ENCODE assay signal across 8 cellular contexts in the genomic region with DNA sequence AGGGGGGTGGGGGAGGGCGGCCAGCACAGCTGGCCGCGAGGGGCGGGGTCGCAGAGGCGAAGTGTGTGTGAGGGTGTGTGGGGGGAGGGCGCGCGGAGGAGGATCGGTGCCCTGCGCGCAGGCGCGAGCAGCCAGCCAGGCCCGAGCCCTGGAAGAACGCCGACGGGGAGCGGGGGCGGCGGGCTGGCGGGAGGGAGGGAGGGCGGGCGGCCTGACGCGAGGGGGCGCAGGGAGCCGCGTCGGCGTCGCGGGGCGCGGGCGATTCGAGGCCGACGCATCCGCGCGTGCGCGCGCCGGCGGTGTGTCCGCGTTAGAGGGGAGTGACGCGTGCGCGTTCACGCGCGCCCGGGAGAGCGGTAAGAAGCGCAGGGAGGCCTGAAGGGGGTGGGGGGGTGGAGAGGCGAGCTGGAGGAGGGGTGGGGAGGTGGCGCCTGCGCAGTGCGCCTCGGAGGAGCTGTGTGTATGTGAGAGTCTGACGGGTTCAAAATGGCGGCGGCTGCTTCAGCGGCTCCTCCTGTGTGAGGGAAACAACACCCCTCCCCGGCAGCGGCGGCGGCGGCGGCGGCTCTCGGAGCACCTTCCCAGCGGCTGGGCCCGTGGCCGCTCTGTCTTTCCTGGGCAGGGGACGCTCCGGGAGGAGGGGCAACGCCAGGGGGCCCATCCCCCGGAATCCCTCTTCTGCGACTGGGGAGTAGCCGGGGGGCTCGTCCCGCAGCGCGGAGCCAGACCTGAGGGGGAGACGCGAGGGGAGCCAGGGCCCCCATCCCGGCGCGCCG. TPM values are rescaled to one million over a fixed set of nuclear protein-coding genes. Genes with fewer than 3 reads are reported as not detected.
DNase-seq lines count a peak whose midpoint lies in the region; ATAC-seq and TF ChIP-seq lines count a peak whose summit lies in the region.

Gene KDM2A (plus strand): TSS at position 463 of the 776 bp plus-strand sequence. CDS start 2,054 bp downstream, outside the sequence.

- DNase-seq in CD1c-positive myeloid dendritic cell (ENCODE audit: extremely low spot score) (peak; percentile 99), HL-60 (ENCODE audit: low read depth in 1 of 2, low spot score in 1 of 2) (peak; percentile 97 to 98), NCI-H82 treated with DMSO at 0.1 percent for 48 hours (lab: John Stamatoyannopoulos, UW; ENCODE audit: unreplicated experiment) (peak; percentile 88), dorsolateral prefrontal cortex (peak; percentile 94 to 99 (median 98)), right lobe of liver (peak; percentile 99 to 100 (median 100))
- peak; percentile 99 for DNase-seq in activated CD4-positive, alpha-beta memory T cell treated with anti-CD3 and anti-CD28 coated beads, Interleukin-2, amount 10 ng/mL, durations not matched to agents 7 days and 5 days
- DNase-seq in stimulated activated CD4-positive, alpha-beta T cell treated with anti-CD3 and anti-CD28 coated beads, Interleukin-4, amount 100 ng/mL, for 24 hours = peak; percentile 98

- peaks cover 0 to 39% (median 4%) of the 10 kb centered on the region in 4 donors for H3K4me1 ChIP-seq in right lobe of liver

- H3K27me3 ChIP-seq in HL-60 (ENCODE audit: insufficient read depth, poor library complexity, severe bottlenecking) = no peaks in the 10 kb centered on the region
- no peaks in the 10 kb centered on the region for H3K27me3 ChIP-seq in dorsolateral prefrontal cortex
- H3K27me3 ChIP-seq in right lobe of liver = no peaks in the 10 kb centered on the region

- no peaks in the 10 kb centered on the region for H3K36me3 ChIP-seq in right lobe of liver

- H3K27me3 Mint-ChIP-seq in activated CD4-positive, alpha-beta memory T cell treated with anti-CD3 and anti-CD28 coated beads, Interleukin-2, amount 10 ng/mL, durations not matched to agents 7 days and 5 days = peaks cover 8% of the 10 kb centered on the region

- H3K36me3 Mint-ChIP-seq in activated CD4-positive, alpha-beta memory T cell treated with anti-CD3 and anti-CD28 coated beads, Interleukin-2, amount 10 ng/mL, durations not matched to agents 7 days and 5 days (ENCODE audit: low read depth) = peaks cover 29% of the 10 kb centered on the region

- H3K4me3 Mint-ChIP-seq in activated CD4-positive, alpha-beta memory T cell treated with anti-CD3 and anti-CD28 coated beads, Interleukin-2, amount 10 ng/mL, durations not matched to agents 7 days and 5 days = peak within 1 kb of the TSS; percentile 98

- TF ChIP-seq CTCF in HL-60 (IDR thresholded peaks at IDR 0.05; ENCODE audit: insufficient read depth, low read length) = no peak
- peak in 47 of 56 donors; percentile 9 to 74 (median 45) for TF ChIP-seq CTCF in dorsolateral prefrontal cortex (IDR thresholded peaks at IDR 0.05 in 54 of 56, conservative IDR thresholded peaks at IDR 0.05 in 2 of 56; ENCODE audit: low read depth in 1 of 56, partially characterized antibody in 56 of 56)
- TF ChIP-seq CTCF in right lobe of liver (IDR thresholded peaks at IDR 0.05) = peak in 3 of 4 donors; percentile 41 to 68 (median 58)

- POLR2A ChIA-PET in activated CD4-positive, alpha-beta memory T cell treated with anti-CD3 and anti-CD28 coated beads, Interleukin-2, amount 10 ng/mL, durations not matched to agents 7 days and 5 days (lab: Charles Lee) = interaction anchor here (1.0 to 3.7 kb wide), 5 partner anchors 10 to 198 kb away, joined by 3 to 24 read pairs (median 5); no protein-coding TSS in a partner anchor

- H3K9me3 Mint-ChIP-seq in activated CD4-positive, alpha-beta memory T cell treated with anti-CD3 and anti-CD28 coated beads, Interleukin-2, amount 10 ng/mL, durations not matched to agents 7 days and 5 days = no peaks in the 10 kb centered on the region

- peak within 1 kb of the TSS; percentile 93 for H3K27ac Mint-ChIP-seq in activated CD4-positive, alpha-beta memory T cell treated with anti-CD3 and anti-CD28 coated beads, Interleukin-2, amount 10 ng/mL, durations not matched to agents 7 days and 5 days

- intact Hi-C loops in dorsolateral prefrontal cortex (cut with DNase I) (loop anchor here (2.0 to 10.0 kb wide), 5 partner anchors 48 to 160 kb away; partner anchors contain the start of genes GRK2 (in 1 of the 2) and PC (in 1 of the 2)), right lobe of liver (cut with DNase I) (no loop called here)

- ATAC-seq in GM19455 (IDR thresholded peaks at IDR 0.05; ENCODE audit: unreplicated experiment) (peak; percentile 63), right lobe of liver (peak; percentile 79 to 89 (median 84))

- H3K9me3 ChIP-seq in right lobe of liver = no peaks in the 10 kb centered on the region

- CTCF ChIA-PET in activated CD4-positive, alpha-beta memory T cell treated with anti-CD3 and anti-CD28 coated beads, Interleukin-2, amount 10 ng/mL, durations not matched to agents 7 days and 5 days (lab: Charles Lee) = interaction anchor here (0.6 to 2.9 kb wide), 9 partner anchors 9 to 198 kb away, joined by 3 to 11 read pairs (median 4); no protein-coding TSS in a partner anchor

- peak; percentile 50 for TF ChIP-seq POLR2A in right lobe of liver (IDR thresholded peaks at IDR 0.05)

- under 1% methylated on average over 38 of the region's 95 CpGs for WGBS in right lobe of liver (ENCODE audit: insufficient coverage, low coverage, low lambda C conversion rate, missing lambda C conversion rate)

- H3K27ac ChIP-seq in HL-60 (replicated peaks) (peak within 1 kb of the TSS; percentile 94), dorsolateral prefrontal cortex (peak within 1 kb of the TSS; percentile 90 to 100 (median 98)), right lobe of liver (peak within 1 kb of the TSS; percentile 92 to 99 (median 97))

- H3K4me3 ChIP-seq in HL-60 (replicated peaks; ENCODE audit: insufficient read depth, low read length) (peak within 1 kb of the TSS; percentile 70), dorsolateral prefrontal cortex (peak within 1 kb of the TSS; percentile 68 to 97 (median 90)), right lobe of liver (peak within 1 kb of the TSS; percentile 75 to 86 (median 85))

- H3K4me1 Mint-ChIP-seq in activated CD4-positive, alpha-beta memory T cell treated with anti-CD3 and anti-CD28 coated beads, Interleukin-2, amount 10 ng/mL, durations not matched to agents 7 days and 5 days = peaks cover 30% of the 10 kb centered on the region

RNA-seq across cellular contexts. Expression of gene KDM2A, which starts in this region (rescaled TPM):
- total RNA-seq in activated CD4-positive, alpha-beta memory T cell treated with anti-CD3 and anti-CD28 coated beads, Interleukin-2, amount 10 ng/mL, durations not matched to agents 7 days and 5 days = 10 to 100 TPM; 87.1 to 95.9 TPM
- total RNA-seq in dorsolateral prefrontal cortex (10 to 100 TPM; 56.5 to 97.4 (median 71.9) TPM), right lobe of liver (10 to 100 TPM; 23.8 to 37.1 (median 33.4) TPM)

Comparison
In these comparisons a context has a peak if more than half of its experiments do, and no peak if none do; other contexts are left out.
1. Peak in every context shown above with its lines: DNase-seq, ATAC-seq, H3K4me3 ChIP-seq and H3K27ac ChIP-seq.
2. intact Hi-C loops: an anchor here in dorsolateral prefrontal cortex (2.0 to 10.0 kb wide); none called in right lobe of liver.